ENCODE assay signal across 8 cellular contexts in genomic region chrX:78029663-78030062, GRCh38.
DNase-seq lines count a peak whose midpoint lies in the region; ATAC-seq, FAIRE-seq and TF ChIP-seq lines count a peak whose summit lies in the region.

No MANE protein-coding gene starts in this region.

- no peak for TF ChIP-seq POLR2A in H54 (IDR thresholded peaks at IDR 0.05; ENCODE audit: low read depth, low read length)

- H3K27ac ChIP-seq in CD4-positive, alpha-beta T cell (ENCODE audit: low read depth, low read length): no peak overlapping the region
- no peak overlapping the region for H3K27ac ChIP-seq in Panc1 (ENCODE audit: low read length)

- no peaks in the 10 kb centered on the region for H3K9me3 Mint-ChIP-seq in CD4-positive, alpha-beta T cell

- H3K4me1 Mint-ChIP-seq in CD4-positive, alpha-beta T cell (ENCODE audit: low read depth): peaks cover under 1% of the 10 kb centered on the region

- no peaks in the 10 kb centered on the region for H3K36me3 ChIP-seq in Panc1 (ENCODE audit: control insufficient read depth, insufficient read depth, low read length)

- FAIRE-seq in H54 (lab: Jason Lieb, UNC): no peak

- intact Hi-C loops in CD4-positive, alpha-beta T cell (cut with DNase I, micrococcal nuclease): loop anchor here (10.0 kb wide), 1 partner anchor 1755 kb away; no protein-coding TSS in a partner anchor
- intact Hi-C loops in Panc1 (cut with micrococcal nuclease; ENCODE audit: unreplicated experiment): loop anchor here (2.0 kb wide), 1 partner anchor 119 kb away; the partner anchor contains the start of gene ATP7A

- no peaks in the 10 kb centered on the region for H3K27me3 Mint-ChIP-seq in CD4-positive, alpha-beta T cell

- ATAC-seq in CD4-positive, alpha-beta T cell (ENCODE audit: poor library complexity): peak; percentile 34
- ATAC-seq in Panc1 (peak; percentile 86), GM21381 (IDR thresholded peaks at IDR 0.05; ENCODE audit: unreplicated experiment) (no peak), GM18511 (IDR thresholded peaks at IDR 0.05; ENCODE audit: unreplicated experiment) (no peak)

- no peaks in the 10 kb centered on the region for H3K9me3 ChIP-seq in CD4-positive, alpha-beta T cell (ENCODE audit: control insufficient read depth, low read length)
- no peaks in the 10 kb centered on the region for H3K9me3 ChIP-seq in Panc1 (ENCODE audit: control insufficient read depth, insufficient read depth, low read depth, low read length)

- no peak overlapping the region for H3K4me3 Mint-ChIP-seq in CD4-positive, alpha-beta T cell

- in situ Hi-C loops in Panc1 (cut with HindIII; ENCODE audit: low pct_unique_long_range_greater_than_20kb, low sequenced_read_pairs): no loop called here

- no peak for DNase-seq in CD4-positive, alpha-beta T cell
- peak; percentile 4 for DNase-seq in H54 (ENCODE audit: insufficient read length, low spot score)
- DNase-seq in Panc1 (ENCODE audit: low read depth, low spot score): no peak
- DNase-seq in epithelial cell of esophagus (ENCODE audit: low read depth): peak; percentile 43
- DNase-seq in retinal pigment epithelial cell (ENCODE audit: low read depth): peak; percentile 2
- no peak for DNase-seq in NCI-H2029 treated with DMSO at 0.1 percent for 48 hours (lab: John Stamatoyannopoulos, UW)

- no peaks in the 10 kb centered on the region for H3K27me3 ChIP-seq in CD4-positive, alpha-beta T cell (ENCODE audit: control insufficient read depth, insufficient read depth, low read length)
- H3K27me3 ChIP-seq in Panc1 (ENCODE audit: control insufficient read depth, insufficient read depth, low read length): no peaks in the 10 kb centered on the region

- no peak for TF ChIP-seq CTCF in CD4-positive, alpha-beta T cell (IDR thresholded peaks at IDR 0.05)
- TF ChIP-seq CTCF in Panc1 (IDR thresholded peaks at IDR 0.05) (peak; percentile 77), epithelial cell of esophagus (IDR thresholded peaks at IDR 0.05; ENCODE audit: insufficient read depth, low read depth, low read length, missing control alignments) (peak; percentile 58), retinal pigment epithelial cell (conservative IDR thresholded peaks at IDR 0.05; ENCODE audit: low read depth, low read length) (peak; percentile 57)

- CTCF ChIA-PET in CD4-positive, alpha-beta T cell (lab: Charles Lee): no interaction called here
- CTCF ChIA-PET in Panc1 (lab: Charles Lee): interaction anchor here (0.6 to 1.4 kb wide), 2 partner anchors 121 to 131 kb away, joined by 3 to 4 read pairs; partner anchors contain the start of gene COX7B

- no peak overlapping the region for H3K4me3 ChIP-seq in Panc1 (ENCODE audit: low read depth in 2 of 2, low read length in 2 of 2)
- H3K4me3 ChIP-seq in epithelial cell of esophagus (ENCODE audit: low read length): no peak overlapping the region
- H3K4me3 ChIP-seq in retinal pigment epithelial cell (ENCODE audit: low read length): no peak overlapping the region

- H3K27ac Mint-ChIP-seq in CD4-positive, alpha-beta T cell: no peak overlapping the region

- BruUV-seq in Panc1 (replicated peaks; lab: Mats Ljungman, UMichigan): no TSS peak

- POLR2A ChIA-PET in CD4-positive, alpha-beta T cell (lab: Charles Lee): no interaction called here
- POLR2A ChIA-PET in Panc1 (lab: Charles Lee): no interaction called here

- H3K4me1 ChIP-seq in Panc1 (ENCODE audit: control insufficient read depth, insufficient read depth, low read length): no peaks in the 10 kb centered on the region

- peaks cover 37% of the 10 kb centered on the region for H3K36me3 Mint-ChIP-seq in CD4-positive, alpha-beta T cell (ENCODE audit: low read depth)

Comparison
In these comparisons a context has a peak if more than half of its experiments do, and no peak if none do; other contexts are left out.
1. ATAC-seq: peak in CD4-positive, alpha-beta T cell (single experiment) and Panc1 (single experiment); none in GM21381 (single experiment) and GM18511 (single experiment).
2. DNase-seq: peak in H54 (single experiment), epithelial cell of esophagus (single experiment) and retinal pigment epithelial cell (single experiment); none in CD4-positive, alpha-beta T cell (0 of 10), Panc1 (single experiment) and NCI-H2029 treated with DMSO at 0.1 percent for 48 hours (single experiment).